ENCODE assay signal across 1 cellular context in the genomic region with DNA sequence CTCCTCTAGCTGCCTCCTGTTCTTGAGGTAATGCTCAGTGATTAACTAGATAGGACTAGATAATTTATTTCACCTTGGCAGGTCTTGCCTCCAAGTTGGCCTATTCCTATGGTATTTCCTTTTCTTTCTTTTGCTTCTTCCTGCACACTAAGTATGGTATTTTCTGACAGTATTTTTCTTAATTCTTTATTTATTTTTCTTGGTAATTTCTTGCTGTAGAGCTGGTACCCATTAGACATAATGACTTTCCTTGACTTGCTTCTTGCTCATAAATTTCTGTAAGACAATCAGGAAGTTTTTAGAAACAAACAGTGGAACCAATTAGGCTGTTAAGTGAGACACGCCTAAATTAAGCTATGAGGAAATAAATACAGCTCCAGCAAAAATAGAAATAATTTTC.
TF ChIP-seq lines count a peak whose summit lies in the region.

No MANE protein-coding gene starts in this region.

TF ChIP-seq in GM12878, 131 proteins besides CTCF, POLR2A, EP300 and RAD21:
- TF ChIP-seq SMAD1 (IDR thresholded peaks at IDR 0.05; ENCODE audit: low read depth, partially characterized antibody), result no peak
- TF ChIP-seq RAD51 (IDR thresholded peaks at IDR 0.05), result 0 out of 2 replicates have a peak, but pooled peaks have one; percentile 10
TF ChIP-seq in GM12878: peak in this region for 1.
